Comparison of ENCODE assay signal across 1 cellular context in genomic region chr6:121333196-121333595, GRCh38.
TF ChIP-seq lines count a peak whose summit lies in the region.

No MANE protein-coding gene starts in this region.

TF ChIP-seq in K562, 482 proteins besides CTCF, POLR2A, EP300 and RAD21 (continued from another document):
- TF ChIP-seq CTCFL (IDR thresholded peaks at IDR 0.05; ENCODE audit: borderline replicate concordance, insufficient read depth, low read depth, low read length, poor library complexity, severe bottlenecking) = no peak
- peak; percentile 75 for TF ChIP-seq VEZF1 (CRISPR knock-in tag; IDR thresholded peaks at IDR 0.05)
- peak; percentile 74 for TF ChIP-seq ZNF766 (CRISPR knock-in tag; conservative IDR thresholded peaks at IDR 0.05)
- TF ChIP-seq HDAC1 (IDR thresholded peaks at IDR 0.05) = no peak
- TF ChIP-seq RBFOX2 (IDR thresholded peaks at IDR 0.05; ENCODE audit: low read depth, low read length) = no peak
- TF ChIP-seq YBX1 (IDR thresholded peaks at IDR 0.05) = no peak
- no peak for TF ChIP-seq ZNF830 (CRISPR knock-in tag; IDR thresholded peaks at IDR 0.05)
- TF ChIP-seq HNRNPLL (IDR thresholded peaks at IDR 0.05; ENCODE audit: low read depth, low read length, poor library complexity, severe bottlenecking) = peak; percentile 33
